Comparison of ENCODE assay signal across 17 cellular contexts in the genomic region with DNA sequence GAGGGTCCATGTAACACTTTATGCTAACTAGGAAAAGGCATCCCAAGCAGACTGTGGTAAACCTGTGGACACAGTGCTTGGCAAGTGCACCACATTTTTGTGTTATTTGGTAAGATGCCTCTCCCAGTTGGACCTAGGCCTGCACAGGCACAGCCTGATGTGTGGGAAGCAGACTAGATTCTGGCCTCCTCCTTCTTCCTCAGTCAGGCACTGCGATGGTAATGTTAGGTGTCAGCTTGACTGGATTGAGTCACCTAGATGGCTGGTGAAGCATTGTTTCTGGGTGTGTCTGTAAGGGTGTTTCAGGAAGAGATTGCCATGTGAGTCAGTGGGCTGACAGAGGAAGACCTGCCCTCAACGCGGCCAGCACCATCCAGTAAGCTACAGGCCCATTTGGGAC. TPM values are rescaled to one million over a fixed set of nuclear protein-coding genes. Genes with fewer than 3 reads are reported as not detected.
DNase-seq lines count a peak whose midpoint lies in the region; ATAC-seq and TF ChIP-seq lines count a peak whose summit lies in the region.
"Had no signal": no experiment of that assay in that cellular context is flagged by ENCODE, and none has a peak within 500 bp of the region (broad histone marks: within the 10 kb centered on the region; RNA-seq: fewer than 3 reads in every experiment).

No MANE protein-coding gene starts in this region.

- no peak for TF ChIP-seq CTCF in epithelial cell of esophagus (IDR thresholded peaks at IDR 0.05; ENCODE audit: insufficient read depth, low read depth, low read length, missing control alignments)

- H3K9me3 Mint-ChIP-seq in activated CD4-positive, alpha-beta T cell treated with anti-CD3 and anti-CD28 coated beads for 36 hours (ENCODE audit: low read depth), result no peaks in the 10 kb centered on the region
- peaks cover 2 to 12% of the 10 kb centered on the region in 2 donors for H3K9me3 Mint-ChIP-seq in effector memory CD8-positive, alpha-beta T cell
- H3K9me3 Mint-ChIP-seq: T-helper 2 cell treated with Interferon-gamma antibody and Interleukin-4, amounts not matched to agents 5 μg/mL and 100 μg/mL, for 36 hours had no signal

- no peaks in the 10 kb centered on the region for H3K36me3 ChIP-seq in MG63
- H3K36me3 ChIP-seq: neural progenitor cell, Peyer's patch had no signal

- intact Hi-C loops in activated CD4-positive, alpha-beta T cell treated with anti-CD3 and anti-CD28 coated beads for 36 hours (cut with DNase I, micrococcal nuclease), result no loop called here

- H3K4me3 ChIP-seq in MG63 (no peak overlapping the region), epithelial cell of esophagus (ENCODE audit: low read length) (no peak overlapping the region)
- H3K4me3 ChIP-seq: A549, lung, neural progenitor cell, Peyer's patch had no signal

- DNase-seq in A172 (ENCODE audit: low spot score) (peak; percentile 65), MG63 (peak; percentile 71), epithelial cell of esophagus (ENCODE audit: low read depth) (peak; percentile 100), lung microvascular endothelial cell (ENCODE audit: low read depth in 2 of 2) (peak; percentile 58 to 73), HK-2 (ENCODE audit: unreplicated experiment) (no peak)
- DNase-seq in activated CD4-positive, alpha-beta T cell treated with anti-CD3 and anti-CD28 coated beads for 36 hours, result no peak
- no peak for DNase-seq in central memory CD4-positive, alpha-beta T cell
- no peak for DNase-seq in effector memory CD8-positive, alpha-beta T cell
- DNase-seq: COR-L47, NCI-H1105 treated with DMSO at 0.1 percent for 48 hours, Peyer's patch had no signal

- no peaks in the 10 kb centered on the region for H3K36me3 Mint-ChIP-seq in activated CD4-positive, alpha-beta T cell treated with anti-CD3 and anti-CD28 coated beads for 36 hours (ENCODE audit: low read depth)
- H3K36me3 Mint-ChIP-seq in effector memory CD8-positive, alpha-beta T cell (ENCODE audit: insufficient read depth), result no peaks in the 10 kb centered on the region
- H3K36me3 Mint-ChIP-seq: neural progenitor cell had no signal

- no peak for ATAC-seq in activated CD4-positive, alpha-beta T cell treated with anti-CD3 and anti-CD28 coated beads for 36 hours
- no peak for ATAC-seq in effector memory CD8-positive, alpha-beta T cell (replicated peaks)
- ATAC-seq: A549, HepG2 had no signal

- POLR2A ChIA-PET in activated CD4-positive, alpha-beta T cell treated with anti-CD3 and anti-CD28 coated beads for 36 hours (lab: Charles Lee), result no interaction called here

- H3K9me3 ChIP-seq in MG63, result no peaks in the 10 kb centered on the region
- H3K9me3 ChIP-seq: A549, Peyer's patch had no signal

- H3K4me3 Mint-ChIP-seq in activated CD4-positive, alpha-beta T cell treated with anti-CD3 and anti-CD28 coated beads for 36 hours, result no peak overlapping the region
- no peak overlapping the region for H3K4me3 Mint-ChIP-seq in effector memory CD8-positive, alpha-beta T cell
- H3K4me3 Mint-ChIP-seq: neural progenitor cell; T-helper 2 cell treated with Interferon-gamma antibody and Interleukin-4, amounts not matched to agents 5 μg/mL and 100 μg/mL, for 36 hours had no signal

- H3K4me1 Mint-ChIP-seq in activated CD4-positive, alpha-beta T cell treated with anti-CD3 and anti-CD28 coated beads for 36 hours, result no peaks in the 10 kb centered on the region
- H3K4me1 Mint-ChIP-seq in effector memory CD8-positive, alpha-beta T cell (ENCODE audit: low read depth in 2 of 2), result no peaks in the 10 kb centered on the region
- H3K4me1 Mint-ChIP-seq: neural progenitor cell had no signal

- H3K27me3 ChIP-seq in MG63, result no peaks in the 10 kb centered on the region
- H3K27me3 ChIP-seq: neural progenitor cell, Peyer's patch had no signal

- peaks cover 4% of the 10 kb centered on the region for H3K27me3 Mint-ChIP-seq in activated CD4-positive, alpha-beta T cell treated with anti-CD3 and anti-CD28 coated beads for 36 hours
- H3K27me3 Mint-ChIP-seq in effector memory CD8-positive, alpha-beta T cell, result peaks cover 9 to 10% of the 10 kb centered on the region in 2 donors

- CTCF ChIA-PET in activated CD4-positive, alpha-beta T cell treated with anti-CD3 and anti-CD28 coated beads for 36 hours (lab: Charles Lee), result no interaction called here

- no peak overlapping the region for H3K27ac Mint-ChIP-seq in activated CD4-positive, alpha-beta T cell treated with anti-CD3 and anti-CD28 coated beads for 36 hours
- no peak overlapping the region for H3K27ac Mint-ChIP-seq in effector memory CD8-positive, alpha-beta T cell
- H3K27ac Mint-ChIP-seq: neural progenitor cell; T-helper 2 cell treated with Interferon-gamma antibody and Interleukin-4, amounts not matched to agents 5 μg/mL and 100 μg/mL, for 36 hours had no signal

RNA-seq across cellular contexts. Expression of gene RHOJ, which starts 25.3 kb away (rescaled TPM):
- 0.10 and 1.1 TPM in 2 replicates for total RNA-seq in A172 (2014; rRNA removed; shearing (Covaris generic))
- not detected in 2 replicates for total RNA-seq in MG63 (2014; rRNA removed; shearing (Covaris generic); ENCODE audit: low replicate concordance)
- 58.0 and 78.2 TPM in 2 replicates for total RNA-seq in lung microvascular endothelial cell
- not detected for total RNA-seq in activated CD4-positive, alpha-beta T cell treated with anti-CD3 and anti-CD28 coated beads for 36 hours
- total RNA-seq: NCI-H460 had no signal

Comparison
In these comparisons a context has a peak if more than half of its experiments do, and no peak if none do; other contexts are left out.
1. DNase-seq: peak in A172 (single experiment), MG63 (single experiment), epithelial cell of esophagus (single experiment) and lung microvascular endothelial cell (2 of 2); none in activated CD4-positive, alpha-beta T cell treated with anti-CD3 and anti-CD28 coated beads for 36 hours (single experiment), central memory CD4-positive, alpha-beta T cell (single experiment), effector memory CD8-positive, alpha-beta T cell (0 of 3) and HK-2 (single experiment).
2. RNA of gene RHOJ, which starts 25.3 kb away (total RNA-seq): 58.0 to 78.2 TPM in lung microvascular endothelial cell; 0.10 to 1.1 TPM in A172, not detected in MG63 and not detected in activated CD4-positive, alpha-beta T cell treated with anti-CD3 and anti-CD28 coated beads for 36 hours; every median in the first group is over 10 times any median in the second.